In genomic region chr15:48221261-48221660, GRCh38 we compare ENCODE assay signal across 20 cellular contexts. TPM values are rescaled to one million over a fixed set of nuclear protein-coding genes. Genes with fewer than 3 reads are reported as not detected.
A peak's percentile ranks its signal among the peaks of the same experiment; 100 is the strongest.
DNase-seq lines count a peak whose midpoint lies in the region; FAIRE-seq and TF ChIP-seq lines count a peak whose summit lies in the region.
"Had no signal": no experiment of that assay in that cellular context is flagged by ENCODE, and none has a peak within 500 bp of the region (broad histone marks: within the 10 kb centered on the region; RNA-seq: fewer than 3 reads in every experiment).

No MANE protein-coding gene starts in this region.

- peak; percentile 19 for DNase-seq in NCI-H146 treated with DMSO at 0.1 percent for 48 hours (lab: John Stamatoyannopoulos, UW; ENCODE audit: unreplicated experiment)
- no peak for DNase-seq in NCI-H146 (lab: John Stamatoyannopoulos, UW)
- no peak for DNase-seq in ascending aorta (ENCODE audit: low spot score in 2 of 2)
- no peak for DNase-seq in frontal cortex (ENCODE audit: low spot score in 2 of 2)
- no peak for DNase-seq in small intestine
- no peak for DNase-seq in endodermal cell
- DNase-seq in GM19240 (ENCODE audit: insufficient read length, low spot score): no peak
- DNase-seq in erythroblast (lab: John Stamatoyannopoulos, UW): no peak
- DNase-seq: AML-193; Caco-2; CD4-positive, alpha-beta T cell; H9 had no signal

- H3K9me3 ChIP-seq in ascending aorta (no peaks in the 10 kb centered on the region), small intestine (ENCODE audit: control insufficient read depth, low read depth) (no peaks in the 10 kb centered on the region), endodermal cell (ENCODE audit: control insufficient read depth, low read length) (no peaks in the 10 kb centered on the region)
- H3K9me3 ChIP-seq: A549, Caco-2 had no signal

- peaks cover 9% of the 10 kb centered on the region for H3K4me1 Mint-ChIP-seq in endodermal cell

- H3K27ac Mint-ChIP-seq in endodermal cell: no peak overlapping the region
- H3K27ac Mint-ChIP-seq: CD4-positive, alpha-beta T cell; H9 had no signal

- intact Hi-C loops in ascending aorta (cut with DNase I): loop anchor here (2.0 to 10.0 kb wide), 4 partner anchors 42 to 746 kb away; partner anchors contain the start of genes MYEF2 and SEMA6D

- TF ChIP-seq CTCF in ascending aorta (IDR thresholded peaks at IDR 0.05): no peak
- no peak for TF ChIP-seq CTCF in endodermal cell (conservative IDR thresholded peaks at IDR 0.05)

- no peak for TF ChIP-seq POLR2A in erythroblast (IDR thresholded peaks at IDR 0.05; ENCODE audit: low read length)

- no peaks in the 10 kb centered on the region for H3K9me3 Mint-ChIP-seq in endodermal cell
- H3K9me3 Mint-ChIP-seq: CD4-positive, alpha-beta T cell; H9 had no signal

- no peaks in the 10 kb centered on the region for H3K36me3 ChIP-seq in ascending aorta
- H3K36me3 ChIP-seq in small intestine (ENCODE audit: control insufficient read depth in 2 of 2, insufficient read depth in 2 of 2, low read length in 2 of 2): no peaks in the 10 kb centered on the region
- H3K36me3 ChIP-seq in endodermal cell (ENCODE audit: control insufficient read depth, insufficient read depth, low read length): no peaks in the 10 kb centered on the region

- peak overlapping the region; percentile 79 to 87 for H3K27ac ChIP-seq in ascending aorta
- H3K27ac ChIP-seq in small intestine (ENCODE audit: low read depth in 1 of 2, low read length in 1 of 2): no peak overlapping the region
- no peak overlapping the region for H3K27ac ChIP-seq in endodermal cell (ENCODE audit: low read depth, low read length)
- H3K27ac ChIP-seq: 22Rv1, A549, C4-2B had no signal

- H3K4me3 ChIP-seq in ascending aorta (no peak overlapping the region), small intestine (ENCODE audit: low read depth in 1 of 2, low read length in 2 of 2) (no peak overlapping the region), endodermal cell (ENCODE audit: low read length) (no peak overlapping the region)
- H3K4me3 ChIP-seq: A549 had no signal

- FAIRE-seq in frontal cortex (lab: Jason Lieb, UNC): peak; percentile 50
- FAIRE-seq in small intestine (lab: Jason Lieb, UNC): peak; percentile 36
- FAIRE-seq: A549, D721Med, GM12891, H1, HepG2 had no signal

- H3K4me1 ChIP-seq in ascending aorta (peaks cover 3 to 35% of the 10 kb centered on the region in 2 donors), small intestine (ENCODE audit: control insufficient read depth in 2 of 2, insufficient read depth in 1 of 2, low read depth in 1 of 2, low read length in 1 of 2) (no peaks in the 10 kb centered on the region), endodermal cell (ENCODE audit: control insufficient read depth, insufficient read depth, low read length) (no peaks in the 10 kb centered on the region)
- H3K4me1 ChIP-seq: A549, Caco-2 had no signal

- peaks cover 78% of the 10 kb centered on the region for H3K27me3 Mint-ChIP-seq in endodermal cell (ENCODE audit: insufficient read depth)

- no peak overlapping the region for H3K4me3 Mint-ChIP-seq in endodermal cell
- H3K4me3 Mint-ChIP-seq: CD4-positive, alpha-beta T cell; H9 had no signal

- 51 to 68% (median 61%) methylated on average over 1 of the region's 1 CpG for WGBS in small intestine, 3 donors
- 88 to 94% methylated on average over 1 of the region's 1 CpG for WGBS in endodermal cell (ENCODE audit: insufficient coverage in 1 of 2, insufficient read length in 1 of 2), 2 experiments

- H3K9ac ChIP-seq in endodermal cell (ENCODE audit: extremely low read depth, low read length, poor library complexity, severe bottlenecking): no peak overlapping the region

- no peaks in the 10 kb centered on the region for H3K27me3 ChIP-seq in ascending aorta
- no peaks in the 10 kb centered on the region for H3K27me3 ChIP-seq in small intestine (ENCODE audit: control insufficient read depth in 2 of 2, insufficient read depth in 2 of 2, low read length in 2 of 2)
- peaks cover 63% of the 10 kb centered on the region for H3K27me3 ChIP-seq in endodermal cell (ENCODE audit: control insufficient read depth, insufficient read depth, low read length, poor library complexity, severe bottlenecking)

- no peaks in the 10 kb centered on the region for H3K36me3 Mint-ChIP-seq in endodermal cell (ENCODE audit: low read depth)

RNA-seq across cellular contexts. Expression of gene SLC12A1, which starts 15.2 kb away (rescaled TPM):
- total RNA-seq in ascending aorta (not detected), frontal cortex (1.6 TPM), endodermal cell (not detected)
- polyA plus RNA-seq in small intestine: under 1 TPM in 1 of 3 donors, not detected in 2; 0.06 TPM
- polyA plus RNA-seq in endodermal cell (2013, experiment 1 of 2): 0.07 TPM
- polyA plus RNA-seq in endodermal cell (2013, experiment 2 of 2): not detected
- total RNA-seq: Caco-2; CD4-positive, alpha-beta T cell; HepG2 had no signal
- polyA plus RNA-seq: A549, BJ, HepG2 had no signal

RNA-seq across cellular contexts. Expression of gene CTXN2, which starts 29.8 kb away (rescaled TPM):
- total RNA-seq in ascending aorta: not detected
- 0.82 TPM for total RNA-seq in frontal cortex
- under 1 TPM in 1 of 3 donors, not detected in 2; 0.46 TPM for polyA plus RNA-seq in small intestine
- total RNA-seq in endodermal cell: under 1 TPM in 1 of 2 donors, not detected in 1; 0.13 TPM
- 0.28 TPM for polyA plus RNA-seq in endodermal cell (2013, experiment 1 of 2)
- 0.12 TPM for polyA plus RNA-seq in endodermal cell (2013, experiment 2 of 2)
- total RNA-seq: Caco-2; CD4-positive, alpha-beta T cell; H1; HepG2 had no signal
- polyA plus RNA-seq: A549, BJ, HepG2 had no signal

RNA-seq across cellular contexts. Expression of gene MYEF2, which starts 43.2 kb away (rescaled TPM):
- total RNA-seq in ascending aorta (13.6 TPM), frontal cortex (117 TPM), endodermal cell (10 to 100 TPM; 58.2 to 91.2 TPM)
- 1 to 10 TPM; 1.1 to 6.9 (median 2.2) TPM for polyA plus RNA-seq in small intestine
- polyA plus RNA-seq in endodermal cell (2013, experiment 1 of 2): 122 TPM
- polyA plus RNA-seq in endodermal cell (2013, experiment 2 of 2): 113 TPM

Comparison
In these comparisons a context has a peak if more than half of its experiments do, and no peak if none do; other contexts are left out.
1. H3K27ac ChIP-seq: peak in ascending aorta (2 of 2); none in small intestine (0 of 2) and endodermal cell (single experiment).